In genomic region chr17:82518826-82519810, GRCh38 we compare ENCODE assay signal across 1 cellular context.
TF ChIP-seq lines count a peak whose summit lies in the region.

FOXK2 (plus strand) TSS chr17:82519732; CDS start chr17:82519889, 157 bp downstream.

TF ChIP-seq in HepG2, 621 proteins besides CTCF, POLR2A, EP300 and RAD21 (continued from another document and continues in another):
- TF ChIP-seq ZNF598 (CRISPR knock-in tag; IDR thresholded peaks at IDR 0.05; ENCODE audit: borderline replicate concordance) (no peak; the same call in 1 of the 2 replicates), ZNF383 (CRISPR knock-in tag; IDR thresholded peaks at IDR 0.05; ENCODE audit: borderline replicate concordance) (no peak), ZSCAN25 (CRISPR knock-in tag; IDR thresholded peaks at IDR 0.05) (no peak), GLI4 (CRISPR knock-in tag; IDR thresholded peaks at IDR 0.05; ENCODE audit: borderline replicate concordance) (no peak), POLR2AphosphoS5 (IDR thresholded peaks at IDR 0.05; ENCODE audit: low read depth, low read length) (peak; percentile 40; the same call in 1 of the 2 replicates), TMF1 (CRISPR knock-in tag; IDR thresholded peaks at IDR 0.05; ENCODE audit: low read depth) (peak; percentile 81; the same call in 1 of the 2 replicates), ZNF841 (CRISPR knock-in tag; IDR thresholded peaks at IDR 0.05; ENCODE audit: borderline replicate concordance) (0 out of 2 replicates have a peak, but pooled peaks have one; percentile 79), ZNF639 (CRISPR knock-in tag; conservative IDR thresholded peaks at IDR 0.05) (peak; percentile 91; the same call in 1 of the 2 replicates), HNRNPL (IDR thresholded peaks at IDR 0.05; ENCODE audit: low read depth, low read length) (no peak), CC2D1A (CRISPR knock-in tag; IDR thresholded peaks at IDR 0.05) (no peak), SP140L (CRISPR knock-in tag; IDR thresholded peaks at IDR 0.05; ENCODE audit: borderline replicate concordance) (peak; percentile 24; the same call in 1 of the 2 replicates), FIP1L1 (IDR thresholded peaks at IDR 0.05; ENCODE audit: borderline replicate concordance, insufficient read depth, low read depth, low read length) (no peak), KDM1A (CRISPR knock-in tag; IDR thresholded peaks at IDR 0.05) (peak; percentile 82), SNRNP70 (IDR thresholded peaks at IDR 0.05; ENCODE audit: low read depth, low read length) (no peak), RBM39 (IDR thresholded peaks at IDR 0.05; ENCODE audit: low read depth, low read length, poor library complexity, severe bottlenecking) (no peak), ZNF496 (CRISPR knock-in tag; IDR thresholded peaks at IDR 0.05; ENCODE audit: insufficient replicate concordance) (no peak), ZNF432 (CRISPR knock-in tag; IDR thresholded peaks at IDR 0.05; ENCODE audit: borderline replicate concordance) (no peak), ZBTB26 (CRISPR knock-in tag; IDR thresholded peaks at IDR 0.05; ENCODE audit: borderline replicate concordance) (no peak), ZFAT (CRISPR knock-in tag; conservative IDR thresholded peaks at IDR 0.05) (peak; percentile 55; the same call in 1 of the 2 replicates), SALL1 (CRISPR knock-in tag; IDR thresholded peaks at IDR 0.05) (peak; percentile 49; the same call in 1 of the 2 replicates), SP2 (CRISPR knock-in tag; IDR thresholded peaks at IDR 0.05) (peak; percentile 94), ZNF652 (CRISPR knock-in tag; IDR thresholded peaks at IDR 0.05; ENCODE audit: borderline replicate concordance, low read depth) (peak; percentile 55; the same call in 1 of the 2 replicates), SKI (IDR thresholded peaks at IDR 0.05; ENCODE audit: partially characterized antibody) (peak; percentile 97), U2AF1 (optimal IDR thresholded peaks at IDR 0.05; ENCODE audit: low read depth, low read length) (no peak), ZMAT3 (CRISPR knock-in tag; conservative IDR thresholded peaks at IDR 0.05) (peak; percentile 33; the same call in 1 of the 2 replicates), REL (CRISPR knock-in tag; conservative IDR thresholded peaks at IDR 0.05) (no peak), ZIK1 (CRISPR knock-in tag; IDR thresholded peaks at IDR 0.05; ENCODE audit: borderline replicate concordance, low read depth) (no peak), PRDM10 (CRISPR knock-in tag; IDR thresholded peaks at IDR 0.05; ENCODE audit: low read depth) (0 out of 2 replicates have a peak, but pooled peaks have one; percentile 13), ZFP36L1 (CRISPR knock-in tag; IDR thresholded peaks at IDR 0.05) (no peak; the same call in 1 of the 2 replicates), ZSCAN5A (CRISPR knock-in tag; IDR thresholded peaks at IDR 0.05; ENCODE audit: borderline replicate concordance) (no peak), AGO2 (optimal IDR thresholded peaks at IDR 0.05; ENCODE audit: low read depth, low read length) (peak; percentile 60), SMARCE1 (IDR thresholded peaks at IDR 0.05; ENCODE audit: borderline replicate concordance) (no peak), ZNF143 (CRISPR knock-in tag; IDR thresholded peaks at IDR 0.05) (no peak)
- TF ChIP-seq, protein P1, sequence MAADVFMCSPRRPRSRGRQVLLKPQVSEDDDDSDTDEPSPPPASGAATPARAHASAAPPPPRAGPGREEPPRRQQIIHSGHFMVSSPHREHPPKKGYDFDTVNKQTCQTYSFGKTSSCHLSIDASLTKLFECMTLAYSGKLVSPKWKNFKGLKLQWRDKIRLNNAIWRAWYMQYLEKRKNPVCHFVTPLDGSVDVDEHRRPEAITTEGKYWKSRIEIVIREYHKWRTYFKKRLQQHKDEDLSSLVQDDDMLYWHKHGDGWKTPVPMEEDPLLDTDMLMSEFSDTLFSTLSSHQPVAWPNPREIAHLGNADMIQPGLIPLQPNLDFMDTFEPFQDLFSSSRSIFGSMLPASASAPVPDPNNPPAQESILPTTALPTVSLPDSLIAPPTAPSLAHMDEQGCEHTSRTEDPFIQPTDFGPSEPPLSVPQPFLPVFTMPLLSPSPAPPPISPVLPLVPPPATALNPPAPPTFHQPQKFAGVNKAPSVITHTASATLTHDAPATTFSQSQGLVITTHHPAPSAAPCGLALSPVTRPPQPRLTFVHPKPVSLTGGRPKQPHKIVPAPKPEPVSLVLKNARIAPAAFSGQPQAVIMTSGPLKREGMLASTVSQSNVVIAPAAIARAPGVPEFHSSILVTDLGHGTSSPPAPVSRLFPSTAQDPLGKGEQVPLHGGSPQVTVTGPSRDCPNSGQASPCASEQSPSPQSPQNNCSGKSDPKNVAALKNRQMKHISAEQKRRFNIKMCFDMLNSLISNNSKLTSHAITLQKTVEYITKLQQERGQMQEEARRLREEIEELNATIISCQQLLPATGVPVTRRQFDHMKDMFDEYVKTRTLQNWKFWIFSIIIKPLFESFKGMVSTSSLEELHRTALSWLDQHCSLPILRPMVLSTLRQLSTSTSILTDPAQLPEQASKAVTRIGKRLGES (CRISPR knock-in tag; IDR thresholded peaks at IDR 0.05; ENCODE audit: borderline replicate concordance), result no peak
- TF ChIP-seq, protein P2, sequence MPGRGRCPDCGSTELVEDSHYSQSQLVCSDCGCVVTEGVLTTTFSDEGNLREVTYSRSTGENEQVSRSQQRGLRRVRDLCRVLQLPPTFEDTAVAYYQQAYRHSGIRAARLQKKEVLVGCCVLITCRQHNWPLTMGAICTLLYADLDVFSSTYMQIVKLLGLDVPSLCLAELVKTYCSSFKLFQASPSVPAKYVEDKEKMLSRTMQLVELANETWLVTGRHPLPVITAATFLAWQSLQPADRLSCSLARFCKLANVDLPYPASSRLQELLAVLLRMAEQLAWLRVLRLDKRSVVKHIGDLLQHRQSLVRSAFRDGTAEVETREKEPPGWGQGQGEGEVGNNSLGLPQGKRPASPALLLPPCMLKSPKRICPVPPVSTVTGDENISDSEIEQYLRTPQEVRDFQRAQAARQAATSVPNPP (CRISPR knock-in tag; IDR thresholded peaks at IDR 0.05), result no peak
- TF ChIP-seq, protein P3, sequence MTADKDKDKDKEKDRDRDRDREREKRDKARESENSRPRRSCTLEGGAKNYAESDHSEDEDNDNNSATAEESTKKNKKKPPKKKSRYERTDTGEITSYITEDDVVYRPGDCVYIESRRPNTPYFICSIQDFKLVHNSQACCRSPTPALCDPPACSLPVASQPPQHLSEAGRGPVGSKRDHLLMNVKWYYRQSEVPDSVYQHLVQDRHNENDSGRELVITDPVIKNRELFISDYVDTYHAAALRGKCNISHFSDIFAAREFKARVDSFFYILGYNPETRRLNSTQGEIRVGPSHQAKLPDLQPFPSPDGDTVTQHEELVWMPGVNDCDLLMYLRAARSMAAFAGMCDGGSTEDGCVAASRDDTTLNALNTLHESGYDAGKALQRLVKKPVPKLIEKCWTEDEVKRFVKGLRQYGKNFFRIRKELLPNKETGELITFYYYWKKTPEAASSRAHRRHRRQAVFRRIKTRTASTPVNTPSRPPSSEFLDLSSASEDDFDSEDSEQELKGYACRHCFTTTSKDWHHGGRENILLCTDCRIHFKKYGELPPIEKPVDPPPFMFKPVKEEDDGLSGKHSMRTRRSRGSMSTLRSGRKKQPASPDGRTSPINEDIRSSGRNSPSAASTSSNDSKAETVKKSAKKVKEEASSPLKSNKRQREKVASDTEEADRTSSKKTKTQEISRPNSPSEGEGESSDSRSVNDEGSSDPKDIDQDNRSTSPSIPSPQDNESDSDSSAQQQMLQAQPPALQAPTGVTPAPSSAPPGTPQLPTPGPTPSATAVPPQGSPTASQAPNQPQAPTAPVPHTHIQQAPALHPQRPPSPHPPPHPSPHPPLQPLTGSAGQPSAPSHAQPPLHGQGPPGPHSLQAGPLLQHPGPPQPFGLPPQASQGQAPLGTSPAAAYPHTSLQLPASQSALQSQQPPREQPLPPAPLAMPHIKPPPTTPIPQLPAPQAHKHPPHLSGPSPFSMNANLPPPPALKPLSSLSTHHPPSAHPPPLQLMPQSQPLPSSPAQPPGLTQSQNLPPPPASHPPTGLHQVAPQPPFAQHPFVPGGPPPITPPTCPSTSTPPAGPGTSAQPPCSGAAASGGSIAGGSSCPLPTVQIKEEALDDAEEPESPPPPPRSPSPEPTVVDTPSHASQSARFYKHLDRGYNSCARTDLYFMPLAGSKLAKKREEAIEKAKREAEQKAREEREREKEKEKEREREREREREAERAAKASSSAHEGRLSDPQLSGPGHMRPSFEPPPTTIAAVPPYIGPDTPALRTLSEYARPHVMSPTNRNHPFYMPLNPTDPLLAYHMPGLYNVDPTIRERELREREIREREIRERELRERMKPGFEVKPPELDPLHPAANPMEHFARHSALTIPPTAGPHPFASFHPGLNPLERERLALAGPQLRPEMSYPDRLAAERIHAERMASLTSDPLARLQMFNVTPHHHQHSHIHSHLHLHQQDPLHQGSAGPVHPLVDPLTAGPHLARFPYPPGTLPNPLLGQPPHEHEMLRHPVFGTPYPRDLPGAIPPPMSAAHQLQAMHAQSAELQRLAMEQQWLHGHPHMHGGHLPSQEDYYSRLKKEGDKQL (CRISPR knock-in tag; IDR thresholded peaks at IDR 0.05; ENCODE audit: low read depth), result no peak; the same call in 1 of the 2 replicates
- TF ChIP-seq, protein P4, sequence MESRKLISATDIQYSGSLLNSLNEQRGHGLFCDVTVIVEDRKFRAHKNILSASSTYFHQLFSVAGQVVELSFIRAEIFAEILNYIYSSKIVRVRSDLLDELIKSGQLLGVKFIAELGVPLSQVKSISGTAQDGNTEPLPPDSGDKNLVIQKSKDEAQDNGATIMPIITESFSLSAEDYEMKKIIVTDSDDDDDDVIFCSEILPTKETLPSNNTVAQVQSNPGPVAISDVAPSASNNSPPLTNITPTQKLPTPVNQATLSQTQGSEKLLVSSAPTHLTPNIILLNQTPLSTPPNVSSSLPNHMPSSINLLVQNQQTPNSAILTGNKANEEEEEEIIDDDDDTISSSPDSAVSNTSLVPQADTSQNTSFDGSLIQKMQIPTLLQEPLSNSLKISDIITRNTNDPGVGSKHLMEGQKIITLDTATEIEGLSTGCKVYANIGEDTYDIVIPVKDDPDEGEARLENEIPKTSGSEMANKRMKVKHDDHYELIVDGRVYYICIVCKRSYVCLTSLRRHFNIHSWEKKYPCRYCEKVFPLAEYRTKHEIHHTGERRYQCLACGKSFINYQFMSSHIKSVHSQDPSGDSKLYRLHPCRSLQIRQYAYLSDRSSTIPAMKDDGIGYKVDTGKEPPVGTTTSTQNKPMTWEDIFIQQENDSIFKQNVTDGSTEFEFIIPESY (CRISPR knock-in tag; IDR thresholded peaks at IDR 0.05), result peak; percentile 27; the same call in 1 of the 2 replicates
- TF ChIP-seq, protein P5, sequence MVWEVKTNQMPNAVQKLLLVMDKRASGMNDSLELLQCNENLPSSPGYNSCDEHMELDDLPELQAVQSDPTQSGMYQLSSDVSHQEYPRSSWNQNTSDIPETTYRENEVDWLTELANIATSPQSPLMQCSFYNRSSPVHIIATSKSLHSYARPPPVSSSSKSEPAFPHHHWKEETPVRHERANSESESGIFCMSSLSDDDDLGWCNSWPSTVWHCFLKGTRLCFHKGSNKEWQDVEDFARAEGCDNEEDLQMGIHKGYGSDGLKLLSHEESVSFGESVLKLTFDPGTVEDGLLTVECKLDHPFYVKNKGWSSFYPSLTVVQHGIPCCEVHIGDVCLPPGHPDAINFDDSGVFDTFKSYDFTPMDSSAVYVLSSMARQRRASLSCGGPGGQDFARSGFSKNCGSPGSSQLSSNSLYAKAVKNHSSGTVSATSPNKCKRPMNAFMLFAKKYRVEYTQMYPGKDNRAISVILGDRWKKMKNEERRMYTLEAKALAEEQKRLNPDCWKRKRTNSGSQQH (CRISPR knock-in tag; IDR thresholded peaks at IDR 0.05; ENCODE audit: low read depth), result no peak; the same call in 1 of the 2 replicates
